Comparison of ENCODE assay signal across 16 cellular contexts in genomic region chr11:72723508-72723907, GRCh38. TPM values are rescaled to one million over a fixed set of nuclear protein-coding genes. Genes with fewer than 3 reads are reported as not detected.
DNase-seq lines count a peak whose midpoint lies in the region; ATAC-seq and TF ChIP-seq lines count a peak whose summit lies in the region.
"Had no signal": no experiment of that assay in that cellular context is flagged by ENCODE, and none has a peak within 500 bp of the region (broad histone marks: within the 10 kb centered on the region; RNA-seq: fewer than 3 reads in every experiment).

No MANE protein-coding gene starts in this region.

- H3K9ac ChIP-seq in trophoblast cell (ENCODE audit: low read length): no peak overlapping the region

- H3K36me3 Mint-ChIP-seq in T-helper 2 cell treated with Interferon-gamma antibody and Interleukin-4, amounts not matched to agents 5 μg/mL and 100 μg/mL, for 36 hours (ENCODE audit: low read depth): peaks cover 7% of the 10 kb centered on the region

- no peak overlapping the region for H2BK5ac ChIP-seq in trophoblast cell (ENCODE audit: low read depth, low read length, poor library complexity)

- no peak overlapping the region for H3K4me3 ChIP-seq in epithelial cell of proximal tubule (ENCODE audit: low read depth, low read length)
- peak overlapping the region; percentile 14 for H3K4me3 ChIP-seq in trophoblast cell (ENCODE audit: low read depth, low read length)
- H3K4me3 ChIP-seq: cardiac muscle cell, GM12878, K562, prostate gland had no signal

- peaks cover 1% of the 10 kb centered on the region for H3K79me2 ChIP-seq in trophoblast cell (ENCODE audit: control insufficient read depth, insufficient read depth, low read length, poor library complexity)

- H3K23ac ChIP-seq in trophoblast cell (ENCODE audit: low read length): no peak overlapping the region

- no peak overlapping the region for H3K4me2 ChIP-seq in trophoblast cell (ENCODE audit: low read length)

- H4K91ac ChIP-seq in trophoblast cell (ENCODE audit: low read depth, low read length): no peak overlapping the region

- no peak overlapping the region for H3K18ac ChIP-seq in trophoblast cell (ENCODE audit: low read length)

- DNase-seq in T-helper 2 cell treated with Interferon-gamma antibody and Interleukin-4, amounts not matched to agents 5 μg/mL and 100 μg/mL, for 36 hours (ENCODE audit: low spot score): no peak
- DNase-seq in T-helper 2 cell (no peak), RWPE1 (ENCODE audit: low spot score) (no peak), epithelial cell of proximal tubule (ENCODE audit: low read depth) (peak; percentile 40), trophoblast cell (no peak), EL (no peak)
- no peak for DNase-seq in activated T-cell treated with anti-CD3 and anti-CD28 coated beads, Interleukin-2, amount 50 U/mL, for 48 hours
- DNase-seq: 8988T; activated CD8-positive, alpha-beta memory T cell treated with anti-CD3 and anti-CD28 coated beads, Interleukin-2, amount 50 U/mL, for 48 hours; H7; NCI-H2029 had no signal

- POLR2A ChIA-PET in RWPE1 (lab: Yijun Ruan, JAX; ENCODE audit: low non-redundant PET): no interaction called here

- no peaks in the 10 kb centered on the region for H3K27me3 Mint-ChIP-seq in T-helper 2 cell treated with Interferon-gamma antibody and Interleukin-4, amounts not matched to agents 5 μg/mL and 100 μg/mL, for 36 hours (ENCODE audit: low read depth)

- no peak overlapping the region for H2AFZ ChIP-seq in trophoblast cell (ENCODE audit: insufficient read depth, low read length, poor library complexity)

- H3K27me3 ChIP-seq in trophoblast cell (ENCODE audit: insufficient read depth, low read length): no peaks in the 10 kb centered on the region
- H3K27me3 ChIP-seq: cardiac muscle cell had no signal

- H3K27ac ChIP-seq in RWPE1 (peak overlapping the region; percentile 97), trophoblast cell (ENCODE audit: low read depth, low read length) (no peak overlapping the region)

- H2BK120ac ChIP-seq in trophoblast cell (ENCODE audit: insufficient read depth, low read length, poor library complexity): no peak overlapping the region

- no peaks in the 10 kb centered on the region for H3K9me3 Mint-ChIP-seq in T-helper 2 cell treated with Interferon-gamma antibody and Interleukin-4, amounts not matched to agents 5 μg/mL and 100 μg/mL, for 36 hours

- peaks cover 19 to 23% of the 10 kb centered on the region in 2 experiments for H3K4me1 ChIP-seq in trophoblast cell (ENCODE audit: control insufficient read depth in 1 of 2, insufficient read depth in 2 of 2, low read length in 2 of 2)

- H3K4me3 Mint-ChIP-seq in T-helper 2 cell treated with Interferon-gamma antibody and Interleukin-4, amounts not matched to agents 5 μg/mL and 100 μg/mL, for 36 hours: peak overlapping the region; percentile 12

- TF ChIP-seq CTCF in RWPE1 (conservative IDR thresholded peaks at IDR 0.05; ENCODE audit: low read depth) (no peak), epithelial cell of proximal tubule (conservative IDR thresholded peaks at IDR 0.05; ENCODE audit: low read depth, low read length) (no peak)

- H4K8ac ChIP-seq in trophoblast cell (ENCODE audit: low read depth, low read length): no peak overlapping the region

- no peak overlapping the region for H4K12ac ChIP-seq in trophoblast cell (ENCODE audit: low read depth, low read length)

- ATAC-seq in HG02571 (IDR thresholded peaks at IDR 0.05; ENCODE audit: unreplicated experiment): no peak
- ATAC-seq: GM12878, K562 had no signal

- H3K14ac ChIP-seq in trophoblast cell (ENCODE audit: low read length): no peak overlapping the region

- no CpG with 5 or more reads among the region's 9 CpGs for WGBS in trophoblast cell (ENCODE audit: extremely low coverage, insufficient coverage, insufficient read length)

- no peak overlapping the region for H3K4ac ChIP-seq in trophoblast cell (ENCODE audit: low read depth, low read length)

- CTCF ChIA-PET in RWPE1 (lab: Yijun Ruan, JAX): interaction anchor here (1.2 kb wide), 1 partner anchor 70 kb away, joined by 3 read pairs; no protein-coding TSS in a partner anchor

- peaks cover 10% of the 10 kb centered on the region for H3K79me1 ChIP-seq in trophoblast cell (ENCODE audit: low read length)

- peak overlapping the region; percentile 7 for H3K27ac Mint-ChIP-seq in T-helper 2 cell treated with Interferon-gamma antibody and Interleukin-4, amounts not matched to agents 5 μg/mL and 100 μg/mL, for 36 hours

- H3K4me1 Mint-ChIP-seq in T-helper 2 cell treated with Interferon-gamma antibody and Interleukin-4, amounts not matched to agents 5 μg/mL and 100 μg/mL, for 36 hours (ENCODE audit: low read depth): peaks cover 29% of the 10 kb centered on the region

- no peaks in the 10 kb centered on the region for H3K36me3 ChIP-seq in trophoblast cell (ENCODE audit: control insufficient read depth in 1 of 2, insufficient read depth in 2 of 2, low read length in 2 of 2)
- H3K36me3 ChIP-seq: cardiac muscle cell, prostate gland had no signal

- H2BK12ac ChIP-seq in trophoblast cell (ENCODE audit: low read length): no peak overlapping the region

- H2AK5ac ChIP-seq in trophoblast cell (ENCODE audit: low read length): no peak overlapping the region

- no peaks in the 10 kb centered on the region for H3K9me3 ChIP-seq in trophoblast cell (ENCODE audit: insufficient read depth, low read depth, low read length)
- H3K9me3 ChIP-seq: prostate gland had no signal

RNA-seq across cellular contexts. Expression of gene ARAP1, which starts 28.7 kb away (rescaled TPM):
- total RNA-seq in epithelial cell of proximal tubule: 56.2 and 60.2 TPM in 2 replicates
- polyA plus RNA-seq in trophoblast cell (2013): 11.8 and 12.4 TPM in 2 replicates

RNA-seq across cellular contexts. Expression of gene PDE2A, which starts 49.3 kb away (rescaled TPM):
- total RNA-seq in epithelial cell of proximal tubule: 0.36 and 0.69 TPM in 2 replicates
- 1.8 and 2.1 TPM in 2 replicates for polyA plus RNA-seq in trophoblast cell (2013)
- polyA plus RNA-seq: cardiac muscle cell had no signal
